ENCODE assay signal across 8 cellular contexts in genomic region chr1:50348449-50349241, GRCh38.
DNase-seq lines count a peak whose midpoint lies in the region; ATAC-seq, FAIRE-seq and TF ChIP-seq lines count a peak whose summit lies in the region.

No MANE protein-coding gene starts in this region.

- SMC1A ChIA-PET in GM12878 (lab: Charles Lee; ENCODE audit: uncharacterized antibody, unreplicated experiment) = interaction anchor here (0.6 to 1.1 kb wide), 3 partner anchors 249 to 1671 kb away, joined by 3 to 4 read pairs (median 3); no protein-coding TSS in a partner anchor

- H3K4me1 Mint-ChIP-seq in CD8-positive, alpha-beta T cell (ENCODE audit: low read depth) = no peaks in the 10 kb centered on the region

- H2AFZ ChIP-seq in KMS-11 (ENCODE audit: low read depth) (no peak overlapping the region), GM12878 (ENCODE audit: control insufficient read depth, low read depth, low read length) (no peak overlapping the region)

- no TSS peak for BruUV-seq in GM12878 (replicated peaks; lab: Mats Ljungman, UMichigan)

- no peaks in the 10 kb centered on the region for H3K4me1 ChIP-seq in CD8-positive, alpha-beta T cell (ENCODE audit: insufficient read depth, low read length)
- H3K4me1 ChIP-seq in KMS-11 (ENCODE audit: low read depth, poor library complexity, severe bottlenecking) = no peaks in the 10 kb centered on the region
- no peaks in the 10 kb centered on the region for H3K4me1 ChIP-seq in GM12878 (ENCODE audit: control insufficient read depth, insufficient read depth, low read length)
- H3K4me1 ChIP-seq in spleen = peaks cover 0 to 3% (median 0%) of the 10 kb centered on the region in 6 donors

- H3K79me2 ChIP-seq in KMS-11 (ENCODE audit: insufficient read depth, low read depth) (no peaks in the 10 kb centered on the region), GM12878 (ENCODE audit: control insufficient read depth, insufficient read depth, low read length) (no peaks in the 10 kb centered on the region)

- H3K4me2 ChIP-seq in KMS-11 (no peak overlapping the region), GM12878 (ENCODE audit: control insufficient read depth, insufficient read depth) (no peak overlapping the region)

- H3K27me3 Mint-ChIP-seq in CD8-positive, alpha-beta T cell (ENCODE audit: low read depth) = peaks cover 23% of the 10 kb centered on the region

- FAIRE-seq in GM12878 (lab: Jason Lieb, UNC) = no peak

- ATAC-seq in CD8-positive, alpha-beta T cell = no peak
- ATAC-seq in GM18867 (IDR thresholded peaks at IDR 0.05; ENCODE audit: unreplicated experiment) = peak; percentile 65
- ATAC-seq in GM12878 = peak; percentile 91
- no peak for ATAC-seq in HG03108 (IDR thresholded peaks at IDR 0.05; ENCODE audit: unreplicated experiment)

- no peaks in the 10 kb centered on the region for H3K36me3 Mint-ChIP-seq in CD8-positive, alpha-beta T cell

- H3K4me3 ChIP-seq in CD8-positive, alpha-beta T cell (ENCODE audit: low read depth, low read length) = no peak overlapping the region
- H3K4me3 ChIP-seq in KMS-11 (IDR thresholded peaks at IDR 0.05; ENCODE audit: insufficient read depth, low read depth, low read length) = no peak overlapping the region
- no peak overlapping the region for H3K4me3 ChIP-seq in GM12878
- no peak overlapping the region for H3K4me3 ChIP-seq in spleen

- H3K27me3 ChIP-seq in CD8-positive, alpha-beta T cell (ENCODE audit: insufficient read depth, low read length) = no peaks in the 10 kb centered on the region
- H3K27me3 ChIP-seq in KMS-11 (ENCODE audit: insufficient read depth, low read depth) (no peaks in the 10 kb centered on the region), GM12878 (replicated peaks in 1 of 2; ENCODE audit: control insufficient read depth in 2 of 2, insufficient read depth in 2 of 2, low read length in 1 of 2) (no peaks in the 10 kb centered on the region), spleen (replicated peaks in 1 of 7) (peaks cover 0 to 46% (median 0%) of the 10 kb centered on the region in 7 donors)

- TF ChIP-seq POLR2A in GM12878 (IDR thresholded peaks at IDR 0.05; ENCODE audit: low read depth, low read length) (no peak), spleen (IDR thresholded peaks at IDR 0.05) (no peak)

- RAD21 ChIA-PET in GM12878 (lab: Charles Lee; ENCODE audit: unreplicated experiment) = interaction anchor here (1.1 to 1.2 kb wide), 2 partner anchors 10 to 1671 kb away, joined by 3 to 6 read pairs; no protein-coding TSS in a partner anchor

- no peak overlapping the region for H3K4me3 Mint-ChIP-seq in CD8-positive, alpha-beta T cell

- H3K9ac ChIP-seq in KMS-11 = no peak overlapping the region
- no peak overlapping the region for H3K9ac ChIP-seq in GM12878 (ENCODE audit: control insufficient read depth, insufficient read depth, low read length)

- DNase-seq in CD8-positive, alpha-beta T cell = peak in 3 of 7 experiments; percentile 10 to 32 (median 31)
- DNase-seq in RKO (ENCODE audit: low spot score) (peak; percentile 71), GM12878 (ENCODE audit: low read depth, low spot score) (no peak), iPS-NIHi7 (ENCODE audit: extremely low spot score) (peak; percentile 85), spleen (no peak)

- peak; percentile 69 for TF ChIP-seq CTCF in CD8-positive, alpha-beta T cell (IDR thresholded peaks at IDR 0.05)
- peak; percentile 44; the same call in 1 of the 2 replicates for TF ChIP-seq CTCF in KMS-11 (conservative IDR thresholded peaks at IDR 0.05; ENCODE audit: low read depth, low read length)
- TF ChIP-seq CTCF in GM12878 (IDR thresholded peaks at IDR 0.05 in 2 of 3, conservative IDR thresholded peaks at IDR 0.05 in 1 of 3; ENCODE audit: control insufficient read depth in 2 of 3, extremely low read depth in 1 of 3, insufficient read depth in 1 of 3, low read depth in 3 of 3, low read length in 3 of 3) = peak; percentile 75 to 86 (median 83)
- peak; percentile 52 to 93 (median 85) for TF ChIP-seq CTCF in spleen (IDR thresholded peaks at IDR 0.05 in 8 of 11, conservative IDR thresholded peaks at IDR 0.05 in 3 of 11)

- H4K20me1 ChIP-seq in KMS-11 (ENCODE audit: insufficient read depth) (no peaks in the 10 kb centered on the region), GM12878 (ENCODE audit: control insufficient read depth, insufficient read depth) (no peaks in the 10 kb centered on the region)

- TF ChIP-seq EP300 in GM12878 (IDR thresholded peaks at IDR 0.05; ENCODE audit: borderline replicate concordance in 1 of 2, control insufficient read depth in 1 of 2, low read depth in 2 of 2, low read length in 2 of 2) = no peak

- H3K36me3 ChIP-seq in CD8-positive, alpha-beta T cell (ENCODE audit: insufficient read depth, low read length) = no peaks in the 10 kb centered on the region
- H3K36me3 ChIP-seq in KMS-11 (ENCODE audit: insufficient read depth) (no peaks in the 10 kb centered on the region), GM12878 (ENCODE audit: control insufficient read depth in 2 of 2, insufficient read depth in 2 of 2, low read length in 1 of 2) (no peaks in the 10 kb centered on the region), spleen (no peaks in the 10 kb centered on the region)

- intact Hi-C loops in CD8-positive, alpha-beta T cell (cut with DNase I, micrococcal nuclease) = loop anchor here in 1 of 2 experiments (2.0 kb wide), 1 partner anchor 1672 kb away; no protein-coding TSS in a partner anchor
- intact Hi-C loops in GM12878 (cut with micrococcal nuclease; ENCODE audit: unreplicated experiment) (loop anchor here (10.0 kb wide), 1 partner anchor 1774 kb away; no protein-coding TSS in a partner anchor), spleen (cut with DNase I; ENCODE audit: low total_unique reads) (loop anchor here (10.0 kb wide), 1 partner anchor 1664 kb away; no protein-coding TSS in a partner anchor)

- CTCF ChIA-PET in CD8-positive, alpha-beta T cell (lab: Charles Lee) = interaction anchor here (0.7 to 1.9 kb wide), 7 partner anchors 9 to 48 kb away, joined by 3 to 6 read pairs (median 4); no protein-coding TSS in a partner anchor
- CTCF ChIA-PET in GM12878 (lab: Yijun Ruan, JAX) = interaction anchor here (0.5 to 2.2 kb wide), 7 partner anchors 12 to 1671 kb away, joined by 3 to 9 read pairs (median 5); no protein-coding TSS in a partner anchor

- POLR2A ChIA-PET in CD8-positive, alpha-beta T cell (lab: Charles Lee) = no interaction called here
- POLR2A ChIA-PET in GM12878 (lab: Charles Lee) = no interaction called here

- H3K9me3 ChIP-seq in CD8-positive, alpha-beta T cell (ENCODE audit: low read length) = no peaks in the 10 kb centered on the region
- H3K9me3 ChIP-seq in GM12878 (replicated peaks; ENCODE audit: control insufficient read depth, insufficient read depth, low read length) = no peaks in the 10 kb centered on the region
- peaks cover 0 to 7% (median 0%) of the 10 kb centered on the region in 8 donors for H3K9me3 ChIP-seq in spleen

- peaks cover 2% of the 10 kb centered on the region for H3K9me3 Mint-ChIP-seq in CD8-positive, alpha-beta T cell

- H3K27ac Mint-ChIP-seq in CD8-positive, alpha-beta T cell = no peak overlapping the region

- no peak overlapping the region for H3K27ac ChIP-seq in CD8-positive, alpha-beta T cell (ENCODE audit: low read depth, low read length)
- H3K27ac ChIP-seq in KMS-11 (no peak overlapping the region), GM12878 (ENCODE audit: control insufficient read depth, insufficient read depth) (no peak overlapping the region), spleen (no peak overlapping the region)

- in situ Hi-C loops in GM12878 (cut with MboI) = loop anchor here (5.0 to 10.0 kb wide), 2 partner anchors 1671 to 1794 kb away; no protein-coding TSS in a partner anchor

- TF ChIP-seq RAD21 in GM12878 (IDR thresholded peaks at IDR 0.05; ENCODE audit: insufficient read depth, low read depth, low read length) = peak; percentile 84

- 16% methylated on average over 5 of the region's 5 CpGs for WGBS in GM12878 (ENCODE audit: insufficient coverage, insufficient replicate concordance, low lambda C conversion rate, missing lambda C conversion rate)
- WGBS in spleen, 5 donors = 28 to 39% (median 31%) methylated on average over 4 to 5 of the region's 5 CpGs

TF ChIP-seq in GM12878, 131 proteins besides CTCF, POLR2A, EP300 and RAD21:
- TF ChIP-seq SMC3 (IDR thresholded peaks at IDR 0.05; ENCODE audit: borderline replicate concordance, low read length) = peak; percentile 46; the same call in 1 of the 2 replicates
- TF ChIP-seq MEF2B (IDR thresholded peaks at IDR 0.05; ENCODE audit: partially characterized antibody, poor library complexity, severe bottlenecking) = no peak
- TF ChIP-seq BHLHE40 (IDR thresholded peaks at IDR 0.05; ENCODE audit: borderline replicate concordance in 1 of 2, low read depth in 2 of 2, low read length in 1 of 2) = peak; percentile 53 to 55; a peak in 2 of 4 replicates

Comparison
In these comparisons a context has a peak if more than half of its experiments do, and no peak if none do; other contexts are left out.
1. ATAC-seq: peak in GM18867 (single experiment) and GM12878 (single experiment); none in CD8-positive, alpha-beta T cell (single experiment) and HG03108 (single experiment).
2. DNase-seq: peak in RKO (single experiment) and iPS-NIHi7 (single experiment); none in GM12878 (single experiment) and spleen (single experiment).
3. Peak in every context shown above with its lines, with median percentiles within 50 percentile points of each other: CTCF ChIP-seq.